8 cellular contexts compared by ENCODE assay signal in the genomic region with DNA sequence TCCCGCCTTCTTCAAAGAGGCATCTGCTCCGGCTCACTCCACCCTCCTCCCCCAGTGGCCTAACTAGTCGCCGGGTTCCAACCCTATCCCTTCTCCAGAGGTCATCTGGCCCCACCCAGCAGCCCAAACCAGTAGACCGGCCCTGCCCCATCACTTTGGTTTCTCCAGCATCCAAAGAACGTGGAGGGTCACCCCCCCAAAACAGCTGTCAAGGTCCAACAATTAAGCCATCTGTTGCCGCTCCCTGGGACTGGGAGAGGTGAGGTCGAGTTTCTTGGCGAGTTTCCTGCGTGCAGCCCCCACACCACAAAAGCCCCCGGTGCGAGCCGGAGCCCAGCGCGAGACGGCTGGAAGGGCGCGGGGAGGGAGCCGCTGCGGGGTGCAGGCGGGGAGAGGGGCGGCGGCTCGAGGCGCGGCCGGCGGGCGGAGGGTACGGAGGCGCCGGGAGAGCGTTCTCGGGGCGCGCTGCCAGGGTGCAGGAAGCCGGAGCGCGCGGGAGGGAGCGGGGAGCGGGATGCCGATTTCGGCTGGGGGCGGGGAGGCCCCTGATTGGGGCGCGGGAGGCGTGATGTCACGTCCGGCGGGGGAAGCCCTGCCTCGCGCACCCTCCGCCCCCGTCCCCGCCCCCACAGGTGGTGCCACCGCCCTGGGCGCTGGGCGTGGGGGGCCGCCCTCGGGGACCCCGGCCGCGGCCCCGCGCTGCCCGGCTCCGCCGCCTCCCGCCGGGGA. TPM values are rescaled to one million over a fixed set of nuclear protein-coding genes. Genes with fewer than 3 reads are reported as not detected.
A peak's percentile ranks its signal among the peaks of the same experiment; 100 is the strongest.
DNase-seq lines count a peak whose midpoint lies in the region; ATAC-seq and TF ChIP-seq lines count a peak whose summit lies in the region.

No MANE protein-coding gene starts in this region.

- no peaks in the 10 kb centered on the region for H3K36me3 ChIP-seq in BE2C

- peaks cover 71% of the 10 kb centered on the region for H3K27me3 Mint-ChIP-seq in activated naive CD4-positive, alpha-beta T cell treated with anti-CD3 and anti-CD28 coated beads, Interleukin-2, amount 10 ng/mL, durations not matched to agents 7 days and 5 days

- no peak; the same call in 1 of the 2 replicates for TF ChIP-seq RAD21 in Ishikawa (IDR thresholded peaks at IDR 0.05; ENCODE audit: low read depth)

- peak overlapping the region; percentile 74 for H3K27ac ChIP-seq in substantia nigra (ENCODE audit: low read depth, low read length, poor library complexity, severe bottlenecking)

- H3K27ac Mint-ChIP-seq in activated naive CD4-positive, alpha-beta T cell treated with anti-CD3 and anti-CD28 coated beads, Interleukin-2, amount 10 ng/mL, durations not matched to agents 7 days and 5 days = peak overlapping the region; percentile 84

- no peaks in the 10 kb centered on the region for H3K36me3 Mint-ChIP-seq in activated naive CD4-positive, alpha-beta T cell treated with anti-CD3 and anti-CD28 coated beads, Interleukin-2, amount 10 ng/mL, durations not matched to agents 7 days and 5 days

- DNase-seq in BE2C (peak; percentile 95), SHP77 treated with DMSO at 0.1 percent for 48 hours (lab: John Stamatoyannopoulos, UW) (peak; percentile 29), germinal center (ENCODE audit: low spot score) (peak; percentile 94), occipital lobe (lab: John Stamatoyannopoulos, UW) (peak; percentile 78), substantia nigra (lab: John Stamatoyannopoulos, UW) (peak in 48 of 49 donors; percentile 36 to 95 (median 76))
- peak; percentile 95 for DNase-seq in activated naive CD4-positive, alpha-beta T cell treated with anti-CD3 and anti-CD28 coated beads, Interleukin-2, amount 10 ng/mL, durations not matched to agents 7 days and 5 days

- peak overlapping the region; percentile 33 for H3K4me3 ChIP-seq in BE2C (ENCODE audit: low read depth, low read length)

- peaks cover 7% of the 10 kb centered on the region; the same call in 1 of the 2 replicates for H3K9me3 ChIP-seq in BE2C

- CTCF ChIA-PET in activated naive CD4-positive, alpha-beta T cell treated with anti-CD3 and anti-CD28 coated beads, Interleukin-2, amount 10 ng/mL, durations not matched to agents 7 days and 5 days (lab: Charles Lee) = interaction anchor here (0.5 to 1.5 kb wide), 3 partner anchors 203 to 291 kb away, joined by 3 read pairs; no protein-coding TSS in a partner anchor

- ATAC-seq in GM19395 (IDR thresholded peaks at IDR 0.05; ENCODE audit: unreplicated experiment) = peak; percentile 55

- peaks cover 13% of the 10 kb centered on the region for H3K27me3 ChIP-seq in BE2C

- peaks cover 11% of the 10 kb centered on the region for H3K4me1 Mint-ChIP-seq in activated naive CD4-positive, alpha-beta T cell treated with anti-CD3 and anti-CD28 coated beads, Interleukin-2, amount 10 ng/mL, durations not matched to agents 7 days and 5 days

- TF ChIP-seq EP300 in Ishikawa (IDR thresholded peaks at IDR 0.05; ENCODE audit: borderline replicate concordance) = no peak

- H3K4me3 Mint-ChIP-seq in activated naive CD4-positive, alpha-beta T cell treated with anti-CD3 and anti-CD28 coated beads, Interleukin-2, amount 10 ng/mL, durations not matched to agents 7 days and 5 days = peak overlapping the region; percentile 81

- peaks cover 3% of the 10 kb centered on the region for H3K4me1 ChIP-seq in BE2C

- no peaks in the 10 kb centered on the region for H3K9me3 Mint-ChIP-seq in activated naive CD4-positive, alpha-beta T cell treated with anti-CD3 and anti-CD28 coated beads, Interleukin-2, amount 10 ng/mL, durations not matched to agents 7 days and 5 days

- TF ChIP-seq CTCF in BE2C (IDR thresholded peaks at IDR 0.05; ENCODE audit: low read depth, low read length) = no peak

TF ChIP-seq in Ishikawa, 13 proteins besides CTCF, POLR2A, EP300 and RAD21:
- TF ChIP-seq NFIC (IDR thresholded peaks at IDR 0.05) (peak; percentile 47; the same call in 1 of the 2 replicates), YY1 (IDR thresholded peaks at IDR 0.05; ENCODE audit: low read depth) (no peak), TAF1 (IDR thresholded peaks at IDR 0.05; ENCODE audit: low read depth) (peak; percentile 51; the same call in 1 of the 2 replicates), EGR1 (IDR thresholded peaks at IDR 0.05) (peak; percentile 73; the same call in 1 of the 2 replicates), CREB1 (IDR thresholded peaks at IDR 0.05; ENCODE audit: low read depth) (peak; percentile 38; the same call in 1 of the 2 replicates), TCF12 (IDR thresholded peaks at IDR 0.05; ENCODE audit: low read depth) (no peak), ZBTB7A (IDR thresholded peaks at IDR 0.05; ENCODE audit: low read depth) (peak; percentile 55; the same call in 1 of the 2 replicates), TEAD4 (IDR thresholded peaks at IDR 0.05) (no peak), CEBPB (IDR thresholded peaks at IDR 0.05) (no peak), FOXM1 (IDR thresholded peaks at IDR 0.05; ENCODE audit: borderline replicate concordance, low read depth) (no peak)
- TF ChIP-seq, protein P1, sequence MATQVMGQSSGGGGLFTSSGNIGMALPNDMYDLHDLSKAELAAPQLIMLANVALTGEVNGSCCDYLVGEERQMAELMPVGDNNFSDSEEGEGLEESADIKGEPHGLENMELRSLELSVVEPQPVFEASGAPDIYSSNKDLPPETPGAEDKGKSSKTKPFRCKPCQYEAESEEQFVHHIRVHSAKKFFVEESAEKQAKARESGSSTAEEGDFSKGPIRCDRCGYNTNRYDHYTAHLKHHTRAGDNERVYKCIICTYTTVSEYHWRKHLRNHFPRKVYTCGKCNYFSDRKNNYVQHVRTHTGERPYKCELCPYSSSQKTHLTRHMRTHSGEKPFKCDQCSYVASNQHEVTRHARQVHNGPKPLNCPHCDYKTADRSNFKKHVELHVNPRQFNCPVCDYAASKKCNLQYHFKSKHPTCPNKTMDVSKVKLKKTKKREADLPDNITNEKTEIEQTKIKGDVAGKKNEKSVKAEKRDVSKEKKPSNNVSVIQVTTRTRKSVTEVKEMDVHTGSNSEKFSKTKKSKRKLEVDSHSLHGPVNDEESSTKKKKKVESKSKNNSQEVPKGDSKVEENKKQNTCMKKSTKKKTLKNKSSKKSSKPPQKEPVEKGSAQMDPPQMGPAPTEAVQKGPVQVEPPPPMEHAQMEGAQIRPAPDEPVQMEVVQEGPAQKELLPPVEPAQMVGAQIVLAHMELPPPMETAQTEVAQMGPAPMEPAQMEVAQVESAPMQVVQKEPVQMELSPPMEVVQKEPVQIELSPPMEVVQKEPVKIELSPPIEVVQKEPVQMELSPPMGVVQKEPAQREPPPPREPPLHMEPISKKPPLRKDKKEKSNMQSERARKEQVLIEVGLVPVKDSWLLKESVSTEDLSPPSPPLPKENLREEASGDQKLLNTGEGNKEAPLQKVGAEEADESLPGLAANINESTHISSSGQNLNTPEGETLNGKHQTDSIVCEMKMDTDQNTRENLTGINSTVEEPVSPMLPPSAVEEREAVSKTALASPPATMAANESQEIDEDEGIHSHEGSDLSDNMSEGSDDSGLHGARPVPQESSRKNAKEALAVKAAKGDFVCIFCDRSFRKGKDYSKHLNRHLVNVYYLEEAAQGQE (IDR thresholded peaks at IDR 0.05; ENCODE audit: low read depth) = no peak
- TF ChIP-seq, protein P2, sequence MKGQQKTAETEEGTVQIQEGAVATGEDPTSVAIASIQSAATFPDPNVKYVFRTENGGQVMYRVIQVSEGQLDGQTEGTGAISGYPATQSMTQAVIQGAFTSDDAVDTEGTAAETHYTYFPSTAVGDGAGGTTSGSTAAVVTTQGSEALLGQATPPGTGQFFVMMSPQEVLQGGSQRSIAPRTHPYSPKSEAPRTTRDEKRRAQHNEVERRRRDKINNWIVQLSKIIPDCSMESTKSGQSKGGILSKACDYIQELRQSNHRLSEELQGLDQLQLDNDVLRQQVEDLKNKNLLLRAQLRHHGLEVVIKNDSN (IDR thresholded peaks at IDR 0.05) = no peak
- TF ChIP-seq, protein P3, sequence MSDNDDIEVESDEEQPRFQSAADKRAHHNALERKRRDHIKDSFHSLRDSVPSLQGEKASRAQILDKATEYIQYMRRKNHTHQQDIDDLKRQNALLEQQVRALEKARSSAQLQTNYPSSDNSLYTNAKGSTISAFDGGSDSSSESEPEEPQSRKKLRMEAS (IDR thresholded peaks at IDR 0.05) = no peak
TF ChIP-seq in Ishikawa: peak in this region for 5.

RNA-seq across cellular contexts. Expression of a gene that starts 0.6 kb away (rescaled TPM):
- polyA plus RNA-seq in BE2C (2012; ENCODE audit: insufficient read depth, insufficient read length, low read depth) = 46.0 TPM
- total RNA-seq in occipital lobe = 37.3 TPM

Comparison
In these comparisons a context has a peak if more than half of its experiments do, and no peak if none do; other contexts are left out.
1. Peak in every context shown above with its lines: DNase-seq, ATAC-seq, H3K4me3 ChIP-seq and H3K27ac ChIP-seq.
2. DNase-seq: peak in every context shown above with its lines; median percentile 95 in BE2C; 95 in activated naive CD4-positive, alpha-beta T cell treated with anti-CD3 and anti-CD28 coated beads, Interleukin-2, amount 10 ng/mL, durations not matched to agents 7 days and 5 days; 94 in germinal center; 78 in occipital lobe; 76 in substantia nigra; 29 in SHP77 treated with DMSO at 0.1 percent for 48 hours.